1 cellular context compared by ENCODE assay signal in genomic region chr4:56618734-56619133, GRCh38.
TF ChIP-seq lines count a peak whose summit lies in the region.

No MANE protein-coding gene starts in this region.

TF ChIP-seq in SK-N-SH, 30 proteins besides CTCF, POLR2A, EP300 and RAD21 (continued from another document):
- TF ChIP-seq IRF3 (IDR thresholded peaks at IDR 0.05; ENCODE audit: low read depth, low read length) (no peak), CHD2 (IDR thresholded peaks at IDR 0.05; ENCODE audit: low read length, partially characterized antibody) (no peak), PBX3 (IDR thresholded peaks at IDR 0.05) (no peak), MAX (IDR thresholded peaks at IDR 0.05; ENCODE audit: low read depth) (no peak)
